14 cellular contexts compared by ENCODE assay signal in genomic region chr1:86775395-86775794, GRCh38.
A peak's percentile ranks its signal among the peaks of the same experiment; 100 is the strongest.
DNase-seq lines count a peak whose midpoint lies in the region; ATAC-seq and TF ChIP-seq lines count a peak whose summit lies in the region.
"Had no signal": no experiment of that assay in that cellular context is flagged by ENCODE, and none has a peak within 500 bp of the region (broad histone marks: within the 10 kb centered on the region; RNA-seq: fewer than 3 reads in every experiment).

No MANE protein-coding gene starts in this region.

- H3K27me3 Mint-ChIP-seq in Caco-2 (ENCODE audit: insufficient read depth, unreplicated experiment) (no peaks in the 10 kb centered on the region), brain (no peaks in the 10 kb centered on the region)
- H3K27me3 Mint-ChIP-seq in CD4-positive, alpha-beta T cell = no peaks in the 10 kb centered on the region

- H3K27ac ChIP-seq in Karpas-422 (ENCODE audit: low read length) (peak overlapping the region; percentile 92), osteoblast (ENCODE audit: low read depth, low read length) (peak overlapping the region; percentile 72)
- H3K27ac ChIP-seq in CD4-positive, alpha-beta T cell (ENCODE audit: low read depth, low read length) = no peak overlapping the region
- H3K27ac ChIP-seq: BLaER1, suprapubic skin, VCaP had no signal

- peak overlapping the region; percentile 73 for H3K4me2 ChIP-seq in Karpas-422 (ENCODE audit: low read depth, low read length, poor library complexity, severe bottlenecking)
- H3K4me2 ChIP-seq in osteoblast (ENCODE audit: insufficient read depth, low read length) = peak overlapping the region; percentile 77

- peaks cover 45% of the 10 kb centered on the region for H3K4me1 ChIP-seq in Caco-2
- H3K4me1 ChIP-seq in Karpas-422 (ENCODE audit: low read length) = peaks cover 32% of the 10 kb centered on the region
- peaks cover 54% of the 10 kb centered on the region for H3K4me1 ChIP-seq in osteoblast (ENCODE audit: insufficient read depth, low read length)

- CTCF ChIA-PET in Caco-2 (lab: Charles Lee) = no interaction called here
- CTCF ChIA-PET in CD4-positive, alpha-beta T cell (lab: Charles Lee) = no interaction called here

- peak overlapping the region; percentile 57 for H3K9ac ChIP-seq in Karpas-422 (ENCODE audit: low read length)
- H3K9ac ChIP-seq: BLaER1 had no signal

- H3K79me2 ChIP-seq in Karpas-422 (ENCODE audit: low read length) = no peaks in the 10 kb centered on the region
- H3K79me2 ChIP-seq in osteoblast (ENCODE audit: insufficient read depth, low read length) = no peaks in the 10 kb centered on the region

- no peak for ATAC-seq in CD4-positive, alpha-beta T cell (ENCODE audit: poor library complexity)

- no peak overlapping the region for H3K4me3 ChIP-seq in Caco-2 (ENCODE audit: low read depth, low read length)
- H3K4me3 ChIP-seq in Karpas-422 (ENCODE audit: low read length) = no peak overlapping the region
- H3K4me3 ChIP-seq in osteoblast (ENCODE audit: insufficient read depth, low read length) = no peak overlapping the region
- H3K4me3 ChIP-seq: BLaER1, suprapubic skin had no signal

- POLR2A ChIA-PET in Caco-2 (lab: Charles Lee) = no interaction called here
- POLR2A ChIA-PET in CD4-positive, alpha-beta T cell (lab: Charles Lee) = no interaction called here

- H3K36me3 Mint-ChIP-seq in Caco-2 (ENCODE audit: insufficient read depth, unreplicated experiment) (peaks cover 13% of the 10 kb centered on the region), brain (no peaks in the 10 kb centered on the region)
- H3K36me3 Mint-ChIP-seq in CD4-positive, alpha-beta T cell (ENCODE audit: low read depth) = no peaks in the 10 kb centered on the region

- H3K9me3 ChIP-seq in Caco-2 = no peaks in the 10 kb centered on the region
- no peaks in the 10 kb centered on the region for H3K9me3 ChIP-seq in Karpas-422 (ENCODE audit: low read length)
- no peaks in the 10 kb centered on the region for H3K9me3 ChIP-seq in osteoblast (ENCODE audit: low read depth, low read length)
- H3K9me3 ChIP-seq in CD4-positive, alpha-beta T cell (ENCODE audit: control insufficient read depth, low read length) = no peaks in the 10 kb centered on the region
- H3K9me3 ChIP-seq: BLaER1, suprapubic skin had no signal

- no peaks in the 10 kb centered on the region for H3K9me2 ChIP-seq in Karpas-422 (replicated peaks; ENCODE audit: insufficient read depth, low read length)

- BruUV-seq in Caco-2 (replicated peaks; lab: Mats Ljungman, UMichigan) = no TSS peak

- H3K36me3 ChIP-seq in Caco-2 (ENCODE audit: control insufficient read depth, insufficient read depth, low read length) (no peaks in the 10 kb centered on the region), Karpas-422 (ENCODE audit: insufficient read depth, low read length) (no peaks in the 10 kb centered on the region), osteoblast (ENCODE audit: insufficient read depth, low read length) (no peaks in the 10 kb centered on the region)
- H3K36me3 ChIP-seq: BLaER1, suprapubic skin had no signal

- H3K4me1 Mint-ChIP-seq in Caco-2 (ENCODE audit: low read depth, unreplicated experiment) (peaks cover 50% of the 10 kb centered on the region), brain (peaks cover 26% of the 10 kb centered on the region)
- H3K4me1 Mint-ChIP-seq in CD4-positive, alpha-beta T cell (ENCODE audit: low read depth) = peaks cover 17% of the 10 kb centered on the region

- no peak for TF ChIP-seq CTCF in Caco-2 (IDR thresholded peaks at IDR 0.05; ENCODE audit: insufficient read depth in 1 of 2, low read depth in 1 of 2, low read length in 1 of 2, severe bottlenecking in 1 of 2, unreplicated experiment in 1 of 2)
- TF ChIP-seq CTCF in brain (conservative IDR thresholded peaks at IDR 0.05) = no peak
- no peak for TF ChIP-seq CTCF in osteoblast (IDR thresholded peaks at IDR 0.05; ENCODE audit: extremely low read depth, low read depth, low read length)
- no peak for TF ChIP-seq CTCF in CD4-positive, alpha-beta T cell (IDR thresholded peaks at IDR 0.05)

- intact Hi-C loops in Caco-2 (cut with micrococcal nuclease; ENCODE audit: unreplicated experiment) = loop anchor here (2.0 kb wide), 4 partner anchors 29 to 193 kb away; partner anchors contain the start of genes HS2ST1, SELENOF and SH3GLB1
- intact Hi-C loops in CD4-positive, alpha-beta T cell (cut with DNase I, micrococcal nuclease) = no loop called here

- H3K4me3 Mint-ChIP-seq in Caco-2 (ENCODE audit: unreplicated experiment) (peak overlapping the region; percentile 71), brain (no peak overlapping the region)
- H3K4me3 Mint-ChIP-seq in CD4-positive, alpha-beta T cell = no peak overlapping the region

- H2AFZ ChIP-seq in Karpas-422 (ENCODE audit: low read length) (peak overlapping the region; percentile 66), osteoblast (ENCODE audit: low read length) (peak overlapping the region; percentile 21)

- DNase-seq in Caco-2 (peak; percentile 53 to 61), Karpas-422 (no peak), osteoblast (ENCODE audit: insufficient read length, low spot score, missing footprints) (no peak), NCI-H1694 treated with DMSO at 0.1 percent for 48 hours (lab: John Stamatoyannopoulos, UW) (no peak), GOT3 (lab: John Stamatoyannopoulos, UW) (no peak)
- no peak for DNase-seq in activated CD4-positive, alpha-beta T cell treated with anti-CD3 and anti-CD28 coated beads for 4 hours
- DNase-seq in CD4-positive, alpha-beta T cell = no peak
- DNase-seq: activated naive CD4-positive, alpha-beta T cell treated with Interleukin-2 at 50 U/mL for 16 hours; NCI-H2081 treated with DMSO at 0.1 percent for 48 hours; posterior cingulate gyrus had no signal

- H4K20me1 ChIP-seq in Karpas-422 (ENCODE audit: insufficient read depth, low read depth, low read length) (no peaks in the 10 kb centered on the region), osteoblast (ENCODE audit: insufficient read depth, low read length) (no peaks in the 10 kb centered on the region)
- H4K20me1 ChIP-seq: BLaER1 had no signal

- H3K27me3 ChIP-seq in Caco-2 (replicated peaks; ENCODE audit: control insufficient read depth, insufficient read depth, low read length) (no peaks in the 10 kb centered on the region), Karpas-422 (ENCODE audit: low read length) (no peaks in the 10 kb centered on the region), osteoblast (ENCODE audit: insufficient read depth, low read length) (no peaks in the 10 kb centered on the region)
- no peaks in the 10 kb centered on the region for H3K27me3 ChIP-seq in CD4-positive, alpha-beta T cell (ENCODE audit: control insufficient read depth, insufficient read depth, low read length)
- H3K27me3 ChIP-seq: BLaER1, suprapubic skin had no signal

- peaks cover 5% of the 10 kb centered on the region for H3K9me3 Mint-ChIP-seq in Caco-2 (ENCODE audit: unreplicated experiment)
- peaks cover 0 to 10% (median 1%) of the 10 kb centered on the region in 5 experiments for H3K9me3 Mint-ChIP-seq in brain
- no peaks in the 10 kb centered on the region for H3K9me3 Mint-ChIP-seq in CD4-positive, alpha-beta T cell

- H3K27ac Mint-ChIP-seq in Caco-2 (ENCODE audit: unreplicated experiment) (peak overlapping the region; percentile 97), brain (peak overlapping the region in 3 of 5 experiments; percentile 28 to 94 (median 94))
- no peak overlapping the region for H3K27ac Mint-ChIP-seq in CD4-positive, alpha-beta T cell

Comparison
In these comparisons a context has a peak if more than half of its experiments do, and no peak if none do; other contexts are left out.
1. DNase-seq: peak in Caco-2 (2 of 2); none in Karpas-422 (single experiment), osteoblast (single experiment), NCI-H1694 treated with DMSO at 0.1 percent for 48 hours (single experiment), GOT3 (single experiment), activated CD4-positive, alpha-beta T cell treated with anti-CD3 and anti-CD28 coated beads for 4 hours (0 of 2) and CD4-positive, alpha-beta T cell (0 of 10).